Comparison of ENCODE assay signal across 30 cellular contexts in the genomic region with DNA sequence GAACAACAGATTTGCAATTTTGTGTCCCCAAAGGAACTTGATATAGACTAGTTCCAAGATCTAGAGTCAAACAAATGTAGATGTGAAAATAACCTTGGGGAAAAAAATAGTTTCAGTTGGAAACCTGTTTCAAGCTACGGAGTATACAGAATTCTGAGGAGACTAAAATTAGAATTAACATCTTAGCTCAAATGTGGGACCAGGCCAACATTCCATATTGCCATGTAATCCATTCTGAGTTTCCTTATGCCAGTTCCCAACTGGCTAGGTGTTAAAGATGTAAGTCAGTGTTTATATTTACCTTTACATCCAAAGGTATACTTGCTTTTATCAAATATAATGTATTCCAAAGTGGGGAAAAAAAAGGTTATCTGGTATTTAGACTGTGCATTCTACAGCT.
"Had no signal": no experiment of that assay in that cellular context is flagged by ENCODE, and none has a peak within 500 bp of the region (broad histone marks: within the 10 kb centered on the region; RNA-seq: fewer than 3 reads in every experiment).

No MANE protein-coding gene starts in this region.

- H3K4me3 ChIP-seq: body of pancreas, colonic mucosa, pancreas, prostate gland, spleen had no signal

- H3K27me3 ChIP-seq: body of pancreas, colonic mucosa, foreskin keratinocyte, pancreas, spleen had no signal

- H3K4me3 Mint-ChIP-seq: activated CD4-positive, alpha-beta memory T cell treated with anti-CD3 and anti-CD28 coated beads, Interleukin-2, amount 10 ng/mL, durations not matched to agents 7 days and 5 days; activated CD4-positive, alpha-beta T cell treated with anti-CD3 and anti-CD28 coated beads, Interleukin-2, amount 10 ng/mL, durations not matched to agents 24 days and 14 days; activated naive CD4-positive, alpha-beta T cell treated with anti-CD3 and anti-CD28 coated beads, Interleukin-2, amount 10 ng/mL, durations not matched to agents 7 days and 5 days; activated naive CD8-positive, alpha-beta T cell treated with anti-CD3 and anti-CD28 coated beads, Interleukin-2, amount 50 U/mL, for 24 hours; activated T-cell treated with anti-CD3 and anti-CD28 coated beads, Interleukin-2, amount 50 U/mL, for 24 hours; mesothelial cell of epicardium; naive thymus-derived CD8-positive, alpha-beta T cell; neural crest cell; T-helper 1 cell treated with Interleukin-12 subunit alpha and Interleukin-12 subunit beta and Interleukin-4 antibody, amounts not matched to agents 30 μg/mL and 1 μg/mL, for 36 hours had no signal

- DNase-seq: activated CD4-positive, alpha-beta memory T cell treated with anti-CD3 and anti-CD28 coated beads, Interleukin-2, amount 10 ng/mL, durations not matched to agents 7 days and 5 days; activated CD4-positive, alpha-beta T cell treated with anti-CD3 and anti-CD28 coated beads, Interleukin-2, amount 10 ng/mL, durations not matched to agents 24 days and 14 days; activated CD8-positive, alpha-beta memory T cell treated with anti-CD3 and anti-CD28 coated beads, Interleukin-2, amount 50 U/mL, for 48 hours; activated gamma-delta T cell; activated naive CD4-positive, alpha-beta T cell treated with anti-CD3 and anti-CD28 coated beads, Interleukin-2, amount 10 ng/mL, durations not matched to agents 7 days and 5 days; activated naive CD8-positive, alpha-beta T cell treated with anti-CD3 and anti-CD28 coated beads, Interleukin-2, amount 50 U/mL, for 24 hours; activated T-cell treated with anti-CD3 and anti-CD28 coated beads, Interleukin-2, amount 50 U/mL, for 24 hours; amygdala; body of pancreas; cerebellar nuclear complex; colonic mucosa; effector CD8-positive, alpha-beta T cell; foreskin keratinocyte; islet precursor cell; naive thymus-derived CD8-positive, alpha-beta T cell; nucleus accumbens; pancreas; spleen; stimulated activated naive CD4-positive, alpha-beta T cell; SW 1271; T-helper 9 cell; trophoblast cell had no signal

- H3K27me3 Mint-ChIP-seq: activated CD4-positive, alpha-beta memory T cell treated with anti-CD3 and anti-CD28 coated beads, Interleukin-2, amount 10 ng/mL, durations not matched to agents 7 days and 5 days; activated CD4-positive, alpha-beta T cell treated with anti-CD3 and anti-CD28 coated beads, Interleukin-2, amount 10 ng/mL, durations not matched to agents 24 days and 14 days; activated naive CD4-positive, alpha-beta T cell treated with anti-CD3 and anti-CD28 coated beads, Interleukin-2, amount 10 ng/mL, durations not matched to agents 7 days and 5 days; activated naive CD8-positive, alpha-beta T cell treated with anti-CD3 and anti-CD28 coated beads, Interleukin-2, amount 50 U/mL, for 24 hours; activated T-cell treated with anti-CD3 and anti-CD28 coated beads, Interleukin-2, amount 50 U/mL, for 24 hours; naive thymus-derived CD8-positive, alpha-beta T cell had no signal

- H3K27ac ChIP-seq: body of pancreas, colonic mucosa, foreskin keratinocyte, pancreas, prostate gland, spleen, VCaP had no signal

- H3K4me1 ChIP-seq: body of pancreas, colonic mucosa, foreskin keratinocyte, pancreas, prostate gland had no signal

- FAIRE-seq: pancreas, TTC549, urothelium cell line had no signal

- ATAC-seq: activated CD4-positive, CD25-positive, alpha-beta regulatory T cell treated with anti-CD3 and anti-CD28 coated beads, Interleukin-2, amount 50 U/mL, for 24 hours; activated naive CD8-positive, alpha-beta T cell treated with anti-CD3 and anti-CD28 coated beads, Interleukin-2, amount 50 U/mL, for 24 hours; body of pancreas; foreskin keratinocyte; naive thymus-derived CD8-positive, alpha-beta T cell; pancreas had no signal

- H3K36me3 ChIP-seq: colonic mucosa, prostate gland had no signal

- H3K9me3 ChIP-seq: body of pancreas, colonic mucosa, pancreas, prostate gland, spleen had no signal

- H3K9me3 Mint-ChIP-seq: activated CD4-positive, alpha-beta T cell treated with anti-CD3 and anti-CD28 coated beads, Interleukin-2, amount 10 ng/mL, durations not matched to agents 24 days and 14 days; activated naive CD4-positive, alpha-beta T cell treated with anti-CD3 and anti-CD28 coated beads, Interleukin-2, amount 10 ng/mL, durations not matched to agents 7 days and 5 days; activated naive CD8-positive, alpha-beta T cell treated with anti-CD3 and anti-CD28 coated beads, Interleukin-2, amount 50 U/mL, for 24 hours; neural crest cell; T-helper 1 cell treated with Interleukin-12 subunit alpha and Interleukin-12 subunit beta and Interleukin-4 antibody, amounts not matched to agents 30 μg/mL and 1 μg/mL, for 36 hours had no signal

- H3K27ac Mint-ChIP-seq: activated CD4-positive, alpha-beta memory T cell treated with anti-CD3 and anti-CD28 coated beads, Interleukin-2, amount 10 ng/mL, durations not matched to agents 7 days and 5 days; activated CD4-positive, alpha-beta T cell treated with anti-CD3 and anti-CD28 coated beads, Interleukin-2, amount 10 ng/mL, durations not matched to agents 24 days and 14 days; activated naive CD4-positive, alpha-beta T cell treated with anti-CD3 and anti-CD28 coated beads, Interleukin-2, amount 10 ng/mL, durations not matched to agents 7 days and 5 days; activated naive CD8-positive, alpha-beta T cell treated with anti-CD3 and anti-CD28 coated beads, Interleukin-2, amount 50 U/mL, for 24 hours; activated T-cell treated with anti-CD3 and anti-CD28 coated beads, Interleukin-2, amount 50 U/mL, for 24 hours; mesothelial cell of epicardium; T-helper 1 cell treated with Interleukin-12 subunit alpha and Interleukin-12 subunit beta and Interleukin-4 antibody, amounts not matched to agents 30 μg/mL and 1 μg/mL, for 36 hours had no signal

- H3K4me1 Mint-ChIP-seq: mesothelial cell of epicardium, neural crest cell had no signal
